ENCODE assay signal across 8 cellular contexts in the genomic region with DNA sequence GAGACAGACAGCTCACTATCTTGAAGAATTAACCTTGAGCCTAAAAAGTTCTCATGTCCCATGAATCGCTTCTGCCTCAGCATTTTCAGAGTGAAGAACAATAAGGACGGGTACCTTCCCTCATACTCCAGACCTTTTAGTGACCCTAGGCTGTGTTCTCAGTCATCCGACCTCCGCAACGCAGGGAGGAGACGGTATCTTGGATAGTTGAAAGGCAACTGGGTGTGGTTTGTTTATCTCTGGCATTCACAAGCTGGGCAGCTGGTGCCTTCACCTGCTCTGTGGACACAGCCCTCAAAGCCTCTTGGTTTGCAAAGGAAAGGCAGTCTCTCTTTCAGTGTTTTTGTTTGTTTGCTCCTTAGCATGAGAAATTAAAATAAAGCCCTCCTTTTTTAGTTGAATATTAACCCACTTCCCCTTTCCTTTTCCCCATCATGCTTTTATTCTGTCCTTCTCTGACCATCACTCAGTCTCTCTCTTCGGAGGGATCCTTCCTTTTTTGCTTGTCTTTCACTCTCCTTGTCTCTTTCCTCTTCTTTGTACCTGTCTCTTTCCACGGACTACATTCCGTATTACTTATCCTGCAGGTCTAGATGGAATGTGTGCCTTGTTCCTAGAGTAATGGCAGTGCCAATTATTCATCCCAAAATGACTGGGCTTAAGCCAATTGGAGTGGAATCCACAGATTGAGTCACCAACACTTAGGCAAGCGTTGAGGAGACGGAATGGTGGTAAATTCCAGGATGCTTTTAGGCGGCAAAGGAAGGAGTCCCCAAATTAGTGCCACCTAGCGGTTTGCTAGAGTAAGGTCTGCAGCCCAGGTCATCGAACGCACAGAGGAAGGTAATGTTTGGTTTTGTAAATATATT. TPM values are rescaled to one million over a fixed set of nuclear protein-coding genes. Genes with fewer than 3 reads are reported as not detected.
DNase-seq lines count a peak whose midpoint lies in the region; ATAC-seq, FAIRE-seq and TF ChIP-seq lines count a peak whose summit lies in the region.

No MANE protein-coding gene starts in this region.

- 43 to 59% methylated on average over 13 to 15 of the region's 15 CpGs for WGBS in upper lobe of left lung, 2 donors

- H3K4me3 ChIP-seq in AG10803 (ENCODE audit: low read length) (no peak overlapping the region), SU-DHL-6 (ENCODE audit: insufficient read depth, low read length, poor library complexity, severe bottlenecking) (no peak overlapping the region), upper lobe of left lung (no peak overlapping the region)

- peak; percentile 76 for DNase-seq in AG10803 (ENCODE audit: low read depth)
- DNase-seq in HTR-8/SVneo (ENCODE audit: insufficient read length, low spot score): peak; percentile 10
- DNase-seq in left ventricle myocardium superior: no peak
- no peak for DNase-seq in upper lobe of left lung
- no peak for DNase-seq in NCI-H2107 (lab: John Stamatoyannopoulos, UW)
- DNase-seq in CD1c-positive myeloid dendritic cell (ENCODE audit: extremely low spot score): no peak

- H3K36me3 ChIP-seq in SU-DHL-6 (ENCODE audit: low read length) (no peaks in the 10 kb centered on the region), upper lobe of left lung (no peaks in the 10 kb centered on the region)

- TF ChIP-seq POLR2A in upper lobe of left lung (IDR thresholded peaks at IDR 0.05): no peak

- H3K9me3 ChIP-seq in SU-DHL-6 (ENCODE audit: insufficient read depth, low read length) (0 out of 2 replicates have a peak, but pooled peaks cover 4% of the 10 kb centered on the region), upper lobe of left lung (no peaks in the 10 kb centered on the region)

- TF ChIP-seq EP300 in upper lobe of left lung (IDR thresholded peaks at IDR 0.05): no peak

- no peak overlapping the region for H3K9ac ChIP-seq in SU-DHL-6 (ENCODE audit: low read length)

- H3K27me3 ChIP-seq in SU-DHL-6 (ENCODE audit: low read length) (no peaks in the 10 kb centered on the region), upper lobe of left lung (no peaks in the 10 kb centered on the region)

- H2AFZ ChIP-seq in SU-DHL-6 (ENCODE audit: low read depth, low read length, severe bottlenecking): no peak overlapping the region

- H3K4me2 ChIP-seq in SU-DHL-6 (ENCODE audit: low read depth, low read length, poor library complexity, severe bottlenecking): no peak overlapping the region

- ATAC-seq in left ventricle myocardium superior (peak; percentile 52), upper lobe of left lung (ENCODE audit: low FRiP score in 2 of 2) (peak; percentile 28 to 53), GM18868 (IDR thresholded peaks at IDR 0.05; ENCODE audit: unreplicated experiment) (no peak)

- H3F3A ChIP-seq in SU-DHL-6 (ENCODE audit: insufficient read depth): no peaks in the 10 kb centered on the region

- no peaks in the 10 kb centered on the region for H3K9me2 ChIP-seq in SU-DHL-6 (replicated peaks; ENCODE audit: insufficient read depth, low read length)

- no peaks in the 10 kb centered on the region for H3K79me2 ChIP-seq in SU-DHL-6 (ENCODE audit: insufficient read depth, low read length)

- no peak for FAIRE-seq in HTR-8/SVneo (lab: Jason Lieb, UNC)

- H3K27ac ChIP-seq in SU-DHL-6 (ENCODE audit: low read depth, low read length) (no peak overlapping the region), upper lobe of left lung (no peak overlapping the region)

- H4K20me1 ChIP-seq in SU-DHL-6 (ENCODE audit: low read depth, low read length): no peaks in the 10 kb centered on the region

- H3K4me1 ChIP-seq in upper lobe of left lung: peaks cover 0 to 4% (median 0%) of the 10 kb centered on the region in 4 donors

- intact Hi-C loops in left ventricle myocardium superior (cut with micrococcal nuclease): no loop called here

- peak; percentile 67 for TF ChIP-seq CTCF in AG10803 (conservative IDR thresholded peaks at IDR 0.05; ENCODE audit: low read length)
- peak; percentile 96 for TF ChIP-seq CTCF in SU-DHL-6 (IDR thresholded peaks at IDR 0.05; ENCODE audit: insufficient read depth, low read length, poor library complexity, severe bottlenecking)
- TF ChIP-seq CTCF in upper lobe of left lung (IDR thresholded peaks at IDR 0.05): peak in 5 of 6 experiments; percentile 35 to 52 (median 41)

RNA-seq across cellular contexts. Expression of a gene that starts 45.8 kb away (rescaled TPM):
- total RNA-seq in left ventricle myocardium superior (0.35 TPM), upper lobe of left lung (10 to 100 TPM in 1 of 6 donors, 1 to 10 TPM in 5; 2.1 to 13.5 (median 3.5) TPM)

Comparison
In these comparisons a context has a peak if more than half of its experiments do, and no peak if none do; other contexts are left out.
1. DNase-seq: peak in AG10803 (single experiment) and HTR-8/SVneo (single experiment); none in left ventricle myocardium superior (single experiment), upper lobe of left lung (0 of 2), NCI-H2107 (single experiment) and CD1c-positive myeloid dendritic cell (single experiment).
2. CTCF ChIP-seq: peak in every context shown above with its lines; median percentile 96 in SU-DHL-6; 67 in AG10803; 41 in upper lobe of left lung.